In genomic region chr9:14903040-14903439, GRCh38 we compare ENCODE assay signal across 24 cellular contexts. TPM values are rescaled to one million over a fixed set of nuclear protein-coding genes. Genes with fewer than 3 reads are reported as not detected.
A peak's percentile ranks its signal among the peaks of the same experiment; 100 is the strongest.
DNase-seq lines count a peak whose midpoint lies in the region; ATAC-seq, FAIRE-seq and TF ChIP-seq lines count a peak whose summit lies in the region.
"Had no signal": no experiment of that assay in that cellular context is flagged by ENCODE, and none has a peak within 500 bp of the region (broad histone marks: within the 10 kb centered on the region; RNA-seq: fewer than 3 reads in every experiment).

No MANE protein-coding gene starts in this region.

- H3K27ac ChIP-seq in GM23338 (ENCODE audit: low read depth): no peak overlapping the region
- H3K27ac ChIP-seq in CD4-positive, alpha-beta memory T cell (ENCODE audit: low read depth, low read length): no peak overlapping the region
- H3K27ac ChIP-seq: BLaER1 treated with 17β-estradiol and CSF1 and Interleukin-3, amounts not matched to agents 10 nM and 100 nM; RWPE1 had no signal

- H3K9me3 ChIP-seq in CD4-positive, alpha-beta memory T cell (ENCODE audit: control insufficient read depth in 1 of 2, low read length in 2 of 2): no peaks in the 10 kb centered on the region
- H3K9me3 ChIP-seq: BLaER1 treated with 17β-estradiol and CSF1 and Interleukin-3, amounts not matched to agents 10 nM and 100 nM had no signal

- peak; percentile 69 for FAIRE-seq in GM18507 (lab: Jason Lieb, UNC)
- FAIRE-seq: H1 had no signal

- H3K4me1 Mint-ChIP-seq in GM23338 (peaks cover 34% of the 10 kb centered on the region), nephron (peaks cover 74% of the 10 kb centered on the region), chondrocyte (ENCODE audit: low read depth) (peaks cover 15% of the 10 kb centered on the region)
- H3K4me1 Mint-ChIP-seq in CD4-positive, alpha-beta memory T cell: no peaks in the 10 kb centered on the region

- H3K4me3 Mint-ChIP-seq in GM23338 (no peak overlapping the region), nephron (no peak overlapping the region), chondrocyte (ENCODE audit: unreplicated experiment) (no peak overlapping the region)
- H3K4me3 Mint-ChIP-seq in CD4-positive, alpha-beta memory T cell: no peak overlapping the region
- H3K4me3 Mint-ChIP-seq: CD8-positive, alpha-beta T cell had no signal

- H3K4me3 ChIP-seq in GM23338: no peak overlapping the region
- no peak overlapping the region for H3K4me3 ChIP-seq in CD4-positive, alpha-beta memory T cell (ENCODE audit: low read length in 2 of 2)
- H3K4me3 ChIP-seq: BLaER1 treated with 17β-estradiol and CSF1 and Interleukin-3, amounts not matched to agents 10 nM and 100 nM had no signal

- H3K79me2 ChIP-seq in GM23338 (replicated peaks; ENCODE audit: insufficient read depth): no peaks in the 10 kb centered on the region

- no peaks in the 10 kb centered on the region for H3F3A ChIP-seq in GM23338 (replicated peaks; ENCODE audit: low read depth)

- no peak overlapping the region for H3K4me2 ChIP-seq in GM23338
- H3K4me2 ChIP-seq: BLaER1 treated with 17β-estradiol and CSF1 and Interleukin-3, amounts not matched to agents 10 nM and 100 nM had no signal

- POLR2A ChIA-PET in CD4-positive, alpha-beta memory T cell (lab: Charles Lee; ENCODE audit: partially characterized antibody): no interaction called here

- peaks cover 30% of the 10 kb centered on the region for H3K4me1 ChIP-seq in GM23338 (ENCODE audit: insufficient read depth)
- no peaks in the 10 kb centered on the region for H3K4me1 ChIP-seq in CD4-positive, alpha-beta memory T cell (ENCODE audit: insufficient read depth, low read length)
- H3K4me1 ChIP-seq: BLaER1 treated with 17β-estradiol and CSF1 and Interleukin-3, amounts not matched to agents 10 nM and 100 nM had no signal

- H3K27ac Mint-ChIP-seq in GM23338: 0 out of 2 replicates have a peak overlapping the region, but pooled peaks have one; percentile 33
- H3K27ac Mint-ChIP-seq in nephron: peak overlapping the region; percentile 70 to 92 (median 85)
- H3K27ac Mint-ChIP-seq in CD4-positive, alpha-beta memory T cell: no peak overlapping the region
- H3K27ac Mint-ChIP-seq in chondrocyte (ENCODE audit: unreplicated experiment): no peak overlapping the region
- H3K27ac Mint-ChIP-seq: CD8-positive, alpha-beta T cell had no signal

- H3K36me3 ChIP-seq in GM23338 (ENCODE audit: insufficient read depth): no peaks in the 10 kb centered on the region
- no peaks in the 10 kb centered on the region for H3K36me3 ChIP-seq in CD4-positive, alpha-beta memory T cell (ENCODE audit: insufficient read depth, low read length)
- H3K36me3 ChIP-seq: BLaER1 treated with 17β-estradiol and CSF1 and Interleukin-3, amounts not matched to agents 10 nM and 100 nM had no signal

- CTCF ChIA-PET in CD4-positive, alpha-beta memory T cell (lab: Charles Lee; ENCODE audit: partially characterized antibody): no interaction called here

- DNase-seq in GM18507 (ENCODE audit: extremely low spot score, insufficient read length, low read depth): no peak
- no peak for DNase-seq in GM23338 (ENCODE audit: low spot score)
- DNase-seq in NCI-H2227 treated with DMSO at 0.1 percent for 48 hours (lab: John Stamatoyannopoulos, UW): peak; percentile 44
- no peak for DNase-seq in CD4-positive, alpha-beta memory T cell
- no peak for DNase-seq in chondrocyte (ENCODE audit: low spot score)
- DNase-seq: ACHN; CD8-positive, alpha-beta T cell; DMS53; GF-D8; KBM-7; NCI-H1092; NCI-H146; NCI-H2029; NCI-H345; NCI-H524; NK-92 treated with Interleukin-12 subunit alpha and Interleukin-12 subunit beta, amount 100 ng/mL, for 24 hours; SHP77 treated with DMSO at 0.1 percent for 48 hours had no signal

- H3K27me3 ChIP-seq in GM23338 (ENCODE audit: insufficient read depth): no peaks in the 10 kb centered on the region
- no peaks in the 10 kb centered on the region for H3K27me3 ChIP-seq in CD4-positive, alpha-beta memory T cell (ENCODE audit: insufficient read depth, low read length)
- H3K27me3 ChIP-seq: BLaER1 treated with 17β-estradiol and CSF1 and Interleukin-3, amounts not matched to agents 10 nM and 100 nM had no signal

- no peak for TF ChIP-seq CTCF in GM23338 (conservative IDR thresholded peaks at IDR 0.05; ENCODE audit: low read depth in 2 of 2)
- TF ChIP-seq CTCF in nephron (IDR thresholded peaks at IDR 0.05; ENCODE audit: unreplicated experiment in 3 of 3): no peak
- TF ChIP-seq CTCF in chondrocyte (IDR thresholded peaks at IDR 0.05): no peak

- H3K27me3 Mint-ChIP-seq in GM23338 (ENCODE audit: insufficient read depth, low read depth, poor library complexity) (peaks cover 2% of the 10 kb centered on the region), nephron (ENCODE audit: low read depth) (peaks cover 3% of the 10 kb centered on the region), chondrocyte (ENCODE audit: low read depth) (no peaks in the 10 kb centered on the region)
- H3K27me3 Mint-ChIP-seq in CD4-positive, alpha-beta memory T cell: no peaks in the 10 kb centered on the region

- intact Hi-C loops in CD4-positive, alpha-beta memory T cell (cut with micrococcal nuclease): no loop called here

- no peak for ATAC-seq in GM23338
- ATAC-seq in GM21528 (IDR thresholded peaks at IDR 0.05; ENCODE audit: low FRiP score, unreplicated experiment): no peak
- ATAC-seq: CD8-positive, alpha-beta T cell; HCT116; SK-N-SH treated with all-trans-retinoic acid at 6 μM for 48 hours had no signal

- H2AFZ ChIP-seq in GM23338: no peak overlapping the region

- H3K9me3 Mint-ChIP-seq in GM23338 (no peaks in the 10 kb centered on the region), nephron (no peaks in the 10 kb centered on the region), chondrocyte (ENCODE audit: low read depth) (no peaks in the 10 kb centered on the region)
- H3K9me3 Mint-ChIP-seq in CD4-positive, alpha-beta memory T cell: peaks cover 0 to under 1% (median 0%) of the 10 kb centered on the region in 8 donors
- H3K9me3 Mint-ChIP-seq: CD8-positive, alpha-beta T cell had no signal

- no peaks in the 10 kb centered on the region; the same call in 2 of the 3 replicates for H3K36me3 Mint-ChIP-seq in GM23338 (ENCODE audit: low read depth)
- peaks cover 40% of the 10 kb centered on the region for H3K36me3 Mint-ChIP-seq in nephron (ENCODE audit: low read depth)
- H3K36me3 Mint-ChIP-seq in CD4-positive, alpha-beta memory T cell: no peaks in the 10 kb centered on the region
- no peaks in the 10 kb centered on the region for H3K36me3 Mint-ChIP-seq in chondrocyte (ENCODE audit: low read depth)
- H3K36me3 Mint-ChIP-seq: CD8-positive, alpha-beta T cell had no signal

- H4K20me1 ChIP-seq in GM23338 (replicated peaks; ENCODE audit: insufficient read depth): no peaks in the 10 kb centered on the region
- H4K20me1 ChIP-seq: BLaER1 treated with 17β-estradiol and CSF1 and Interleukin-3, amounts not matched to agents 10 nM and 100 nM had no signal

- no peaks in the 10 kb centered on the region for H3K9me2 ChIP-seq in GM23338 (ENCODE audit: insufficient read depth)

TF ChIP-seq in GM23338, 12 proteins besides CTCF, POLR2A, EP300 and RAD21 (continues in another document):
- no peak for TF ChIP-seq JUNB (IDR thresholded peaks at IDR 0.05; ENCODE audit: unreplicated experiment)
- TF ChIP-seq ETS1 (IDR thresholded peaks at IDR 0.05): no peak
- TF ChIP-seq EZH2 (IDR thresholded peaks at IDR 0.05; ENCODE audit: low read depth, unreplicated experiment): no peak
- TF ChIP-seq CREB1 (CRISPR knock-in tag; IDR thresholded peaks at IDR 0.05; ENCODE audit: low read depth): no peak
- no peak for TF ChIP-seq ZNF331 (CRISPR knock-in tag; IDR thresholded peaks at IDR 0.05; ENCODE audit: low read depth)
- no peak for TF ChIP-seq EZH2phosphoT487 (IDR thresholded peaks at IDR 0.05; ENCODE audit: unreplicated experiment)

RNA-seq across cellular contexts. Expression of gene FREM1, which starts 7.2 kb away (rescaled TPM):
- total RNA-seq in GM23338 (2014; rRNA removed; shearing (Covaris generic)): 3.1 and 4.8 TPM in 2 replicates
- polyA plus RNA-seq in GM23338 (2016; fragmentation: Nextera tagmentation; extraction: Ambion mirVana): 0.78 and 0.94 TPM in 2 replicates
- total RNA-seq in CD4-positive, alpha-beta memory T cell: under 1 TPM in 1 of 2 experiments, not detected in 1; 0.14 TPM
- polyA plus RNA-seq in CD4-positive, alpha-beta memory T cell: not detected
- total RNA-seq in chondrocyte: 1.7 to 3.6 TPM (median 2.2 TPM) in 3 replicates
- total RNA-seq: CD8-positive, alpha-beta T cell had no signal

Comparison
In these comparisons a context has a peak if more than half of its experiments do, and no peak if none do; other contexts are left out.
1. H3K27ac Mint-ChIP-seq: peak in GM23338 (single experiment) and nephron (3 of 3); none in CD4-positive, alpha-beta memory T cell (0 of 7) and chondrocyte (single experiment).